Comparison of ENCODE assay signal across 1 cellular context in genomic region chr16:19071811-19072777, GRCh38.
TF ChIP-seq lines count a peak whose summit lies in the region.

No MANE protein-coding gene starts in this region.

TF ChIP-seq in HEK293, 187 proteins besides CTCF, POLR2A, EP300 and RAD21 (continued from another document):
- TF ChIP-seq PRDM10 (tag by site-specific recombination; IDR thresholded peaks at IDR 0.05) (peak; percentile 21; the same call in 1 of the 2 replicates), ZNF114 (tag by site-specific recombination; IDR thresholded peaks at IDR 0.05) (no peak), BCL6B (tag by site-specific recombination; IDR thresholded peaks at IDR 0.05) (no peak)
